8 cellular contexts compared by ENCODE assay signal in the genomic region with DNA sequence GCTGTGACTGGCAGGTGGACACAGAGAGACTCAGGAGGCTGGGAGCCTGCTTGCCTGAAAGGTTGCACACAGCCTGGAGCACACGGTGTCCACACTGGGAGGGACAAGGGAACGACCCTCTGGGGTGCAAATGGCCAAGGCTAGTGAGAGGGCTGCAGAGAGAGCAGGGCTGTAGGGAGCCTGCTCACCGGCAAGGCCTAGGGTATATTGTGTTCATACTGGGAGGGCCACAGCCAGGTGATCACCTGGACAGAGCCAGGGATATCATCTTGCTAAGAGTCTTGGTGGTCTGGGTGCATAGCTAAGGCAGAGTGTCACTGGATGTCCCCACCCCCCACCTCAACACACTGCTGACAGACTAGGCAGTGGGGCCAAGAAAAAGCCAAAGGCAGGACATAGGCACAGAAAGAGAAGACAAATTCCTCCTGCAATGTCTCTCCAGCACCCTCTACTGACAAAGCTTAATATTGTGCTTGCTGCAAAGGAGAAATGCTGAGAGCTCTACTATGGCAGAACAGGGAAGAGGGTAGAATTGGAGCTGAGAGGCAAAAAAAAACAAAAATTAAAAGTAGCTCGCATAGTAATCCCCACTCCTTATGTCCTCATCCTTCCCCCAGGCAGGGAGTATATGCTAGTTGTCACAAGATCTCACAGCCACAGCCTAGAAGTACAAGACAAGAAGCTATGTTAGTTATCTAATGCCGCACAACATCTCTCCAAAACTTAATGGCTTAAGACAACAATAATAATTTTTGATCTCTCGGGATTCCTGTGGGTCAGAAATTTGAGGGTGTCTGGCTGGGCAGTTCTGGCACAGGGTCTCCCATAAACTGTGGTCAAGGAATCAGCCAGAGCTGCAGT. TPM values are rescaled to one million over a fixed set of nuclear protein-coding genes. Genes with fewer than 3 reads are reported as not detected.
DNase-seq lines count a peak whose midpoint lies in the region; ATAC-seq and TF ChIP-seq lines count a peak whose summit lies in the region.

No MANE protein-coding gene starts in this region.

- H3K4me1 ChIP-seq in DOHH2 (ENCODE audit: control insufficient read depth, low read length) (no peaks in the 10 kb centered on the region), fibroblast of lung (ENCODE audit: control insufficient read depth, extremely low read depth, insufficient read depth, low read length) (no peaks in the 10 kb centered on the region)

- H3K4me1 Mint-ChIP-seq in natural killer cell treated with Interleukin-12 subunit alpha and Interleukin-12 subunit beta and Interleukin-15 and Interleukin-18, amount 100 ng/mL, for 72 hours (ENCODE audit: low read depth in 2 of 2) = peaks cover 4% of the 10 kb centered on the region in 2 donors

- H3K4me3 ChIP-seq in DOHH2 (ENCODE audit: low read length) (no peak overlapping the region), fibroblast of lung (replicated peaks in 1 of 4; ENCODE audit: control extremely low read depth in 1 of 4, insufficient read depth in 1 of 4, low read depth in 3 of 4, low read length in 4 of 4) (no peak overlapping the region)

- no peak overlapping the region for H3K9ac ChIP-seq in fibroblast of lung (ENCODE audit: insufficient read depth, low read length)

- no peak overlapping the region for H3K4me3 Mint-ChIP-seq in natural killer cell treated with Interleukin-12 subunit alpha and Interleukin-12 subunit beta and Interleukin-15 and Interleukin-18, amount 100 ng/mL, for 72 hours

- no peaks in the 10 kb centered on the region for H3K9me3 ChIP-seq in DOHH2 (ENCODE audit: control insufficient read depth, insufficient read depth, low read length)
- no peaks in the 10 kb centered on the region for H3K9me3 ChIP-seq in fibroblast of lung (ENCODE audit: control insufficient read depth, insufficient read depth, low read depth, low read length)

- no peaks in the 10 kb centered on the region for H3K9me3 Mint-ChIP-seq in natural killer cell treated with Interleukin-12 subunit alpha and Interleukin-12 subunit beta and Interleukin-15 and Interleukin-18, amount 100 ng/mL, for 72 hours

- no peaks in the 10 kb centered on the region for H3K36me3 ChIP-seq in DOHH2 (ENCODE audit: control insufficient read depth, low read length)
- no peaks in the 10 kb centered on the region for H3K36me3 ChIP-seq in fibroblast of lung (ENCODE audit: control insufficient read depth, insufficient read depth, low read length)

- H3K4me2 ChIP-seq in DOHH2 (ENCODE audit: low read length) = no peak overlapping the region
- no peak overlapping the region for H3K4me2 ChIP-seq in fibroblast of lung (ENCODE audit: extremely low read depth, insufficient read depth, low read length)

- H3K27ac ChIP-seq in DOHH2 (ENCODE audit: low read depth, low read length) (no peak overlapping the region), fibroblast of lung (ENCODE audit: insufficient read depth, low read length) (no peak overlapping the region)

- TF ChIP-seq CTCF in DOHH2 (IDR thresholded peaks at IDR 0.05; ENCODE audit: low read depth, low read length, poor library complexity, severe bottlenecking) (peak; percentile 84), fibroblast of lung (conservative IDR thresholded peaks at IDR 0.05 in 1 of 2, IDR thresholded peaks at IDR 0.05 in 1 of 2; ENCODE audit: low read depth in 1 of 2, low read length in 2 of 2) (peak; percentile 96 to 97)

- H3K27me3 Mint-ChIP-seq in natural killer cell treated with Interleukin-12 subunit alpha and Interleukin-12 subunit beta and Interleukin-15 and Interleukin-18, amount 100 ng/mL, for 72 hours = peaks cover 9 to 13% of the 10 kb centered on the region in 2 donors

- no peak overlapping the region for H2AFZ ChIP-seq in fibroblast of lung (ENCODE audit: low read length)

- DNase-seq in NCI-H1417 treated with DMSO at 0.1 percent for 48 hours (lab: John Stamatoyannopoulos, UW) (peak; percentile 7), SW 1271 (lab: John Stamatoyannopoulos, UW) (peak; percentile 22 to 42), fibroblast of lung (ENCODE audit: low read depth in 2 of 2) (peak; percentile 55 to 79)
- no peak for DNase-seq in natural killer cell treated with Interleukin-12 subunit alpha and Interleukin-12 subunit beta and Interleukin-15 and Interleukin-18, amount 100 ng/mL, for 72 hours (ENCODE audit: low spot score)
- DNase-seq in activated CD4-positive, CD25-positive, alpha-beta regulatory T cell (lab: John Stamatoyannopoulos, UW) = no peak

- H3K27me3 ChIP-seq in DOHH2 (ENCODE audit: control insufficient read depth, low read length) (peaks cover 16% of the 10 kb centered on the region), fibroblast of lung (ENCODE audit: control insufficient read depth, insufficient read depth, low read length) (peaks cover 2% of the 10 kb centered on the region)

- ATAC-seq in GM21619 (IDR thresholded peaks at IDR 0.05; ENCODE audit: unreplicated experiment) (peak; percentile 73), GM18858 (IDR thresholded peaks at IDR 0.05; ENCODE audit: unreplicated experiment) (no peak)
- ATAC-seq in natural killer cell treated with Interleukin-12 subunit alpha and Interleukin-12 subunit beta and Interleukin-15 and Interleukin-18, amount 100 ng/mL, for 72 hours = peak; percentile 62 to 71

- no peaks in the 10 kb centered on the region for H3F3A ChIP-seq in DOHH2 (ENCODE audit: control insufficient read depth, insufficient read depth)

- H4K20me1 ChIP-seq in DOHH2 (ENCODE audit: control insufficient read depth, insufficient read depth, low read depth, low read length) = 0 out of 2 replicates have a peak, but pooled peaks cover 3% of the 10 kb centered on the region
- no peaks in the 10 kb centered on the region for H4K20me1 ChIP-seq in fibroblast of lung (ENCODE audit: control insufficient read depth, extremely low read depth, insufficient read depth, low read length)

- H3K36me3 Mint-ChIP-seq in natural killer cell treated with Interleukin-12 subunit alpha and Interleukin-12 subunit beta and Interleukin-15 and Interleukin-18, amount 100 ng/mL, for 72 hours = no peaks in the 10 kb centered on the region

- no peak overlapping the region for H3K27ac Mint-ChIP-seq in natural killer cell treated with Interleukin-12 subunit alpha and Interleukin-12 subunit beta and Interleukin-15 and Interleukin-18, amount 100 ng/mL, for 72 hours

- H3K9me2 ChIP-seq in DOHH2 (replicated peaks; ENCODE audit: control insufficient read depth, low read length) = no peaks in the 10 kb centered on the region

- H3K79me2 ChIP-seq in DOHH2 (ENCODE audit: control insufficient read depth, low read length) = no peaks in the 10 kb centered on the region
- no peaks in the 10 kb centered on the region for H3K79me2 ChIP-seq in fibroblast of lung (ENCODE audit: control insufficient read depth, insufficient read depth, low read length)

RNA-seq across cellular contexts. Expression of a gene that starts 40.0 kb away (rescaled TPM):
- total RNA-seq in fibroblast of lung = 0.17 and 0.51 TPM in 2 replicates
- 0.34 TPM in 1 of 2 replicates, not detected in the other for polyA plus RNA-seq in fibroblast of lung
- 0.51 TPM in 1 of 2 replicates, not detected in the other for polyA plus RNA-seq in fibroblast of lung (2012)
- 0.41 TPM in 1 of 2 replicates, not detected in the other for polyA minus RNA-seq in fibroblast of lung (ENCODE audit: low replicate concordance)
- total RNA-seq in natural killer cell treated with Interleukin-12 subunit alpha and Interleukin-12 subunit beta and Interleukin-15 and Interleukin-18, amount 100 ng/mL, for 72 hours = 1 to 10 TPM in 1 of 2 donors, not detected in 1; 1.4 TPM

Comparison
In these comparisons a context has a peak if more than half of its experiments do, and no peak if none do; other contexts are left out.
1. DNase-seq: peak in NCI-H1417 treated with DMSO at 0.1 percent for 48 hours (single experiment), SW 1271 (2 of 2) and fibroblast of lung (2 of 2); none in natural killer cell treated with Interleukin-12 subunit alpha and Interleukin-12 subunit beta and Interleukin-15 and Interleukin-18, amount 100 ng/mL, for 72 hours (single experiment) and activated CD4-positive, CD25-positive, alpha-beta regulatory T cell (0 of 4).